ENCODE assay signal across 16 cellular contexts in genomic region chr10:16481052-16481728, GRCh38. TPM values are rescaled to one million over a fixed set of nuclear protein-coding genes. Genes with fewer than 3 reads are reported as not detected.
"Had no signal": no experiment of that assay in that cellular context is flagged by ENCODE, and none has a peak within 500 bp of the region (broad histone marks: within the 10 kb centered on the region; RNA-seq: fewer than 3 reads in every experiment).

No MANE protein-coding gene starts in this region.

- H3K4me3 ChIP-seq: coronary artery, left ventricle myocardium inferior, smooth muscle cell, tibial artery, vagina had no signal

- H3K27ac Mint-ChIP-seq: activated CD4-positive, alpha-beta T cell treated with anti-CD3 and anti-CD28 coated beads for 36 hours; activated CD8-positive, alpha-beta T cell treated with anti-CD3 and anti-CD28 coated beads for 36 hours; stimulated activated effector memory CD8-positive, alpha-beta T cell treated with anti-CD3 and anti-CD28 coated beads, Interleukin-12 subunit alpha, Interleukin-12 subunit beta, amount 100 ng/mL, for 72 hours had no signal

- H3K4me1 Mint-ChIP-seq: stimulated activated effector memory CD8-positive, alpha-beta T cell treated with anti-CD3 and anti-CD28 coated beads, Interleukin-12 subunit alpha, Interleukin-12 subunit beta, amount 100 ng/mL, for 72 hours had no signal

- DNase-seq: activated CD4-positive, alpha-beta T cell treated with anti-CD3 and anti-CD28 coated beads for 36 hours; activated CD8-positive, alpha-beta T cell treated with anti-CD3 and anti-CD28 coated beads for 36 hours; activated naive CD4-positive, alpha-beta T cell treated with Interleukin-2 at 50 U/mL for 16 hours; effector CD8-positive, alpha-beta T cell; hypothalamus; left ventricle myocardium inferior; right cardiac atrium; SW 1271; tibial artery had no signal

- H3K4me3 Mint-ChIP-seq: activated CD4-positive, alpha-beta T cell treated with anti-CD3 and anti-CD28 coated beads for 36 hours; activated CD8-positive, alpha-beta T cell treated with anti-CD3 and anti-CD28 coated beads for 36 hours; stimulated activated effector memory CD8-positive, alpha-beta T cell treated with anti-CD3 and anti-CD28 coated beads, Interleukin-12 subunit alpha, Interleukin-12 subunit beta, amount 100 ng/mL, for 72 hours had no signal

- H3K9me3 ChIP-seq: left ventricle myocardium inferior, neutrophil, tibial artery, vagina had no signal

- H3K4me1 ChIP-seq: tibial artery, vagina had no signal

- ATAC-seq: activated CD4-positive, alpha-beta T cell treated with anti-CD3 and anti-CD28 coated beads for 36 hours; activated CD8-positive, alpha-beta T cell treated with anti-CD3 and anti-CD28 coated beads for 36 hours; stimulated activated effector memory CD8-positive, alpha-beta T cell treated with anti-CD3 and anti-CD28 coated beads, Interleukin-12 subunit alpha, Interleukin-12 subunit beta, amount 100 ng/mL, for 72 hours had no signal

- H3K27ac ChIP-seq: coronary artery, left ventricle myocardium inferior, neutrophil, tibial artery, vagina had no signal

- H3K27me3 ChIP-seq: neutrophil, tibial artery, vagina had no signal

- H3K27me3 Mint-ChIP-seq: activated CD4-positive, alpha-beta T cell treated with anti-CD3 and anti-CD28 coated beads for 36 hours; activated CD8-positive, alpha-beta T cell treated with anti-CD3 and anti-CD28 coated beads for 36 hours had no signal

- H3K9me3 Mint-ChIP-seq: activated CD8-positive, alpha-beta T cell treated with anti-CD3 and anti-CD28 coated beads for 36 hours; stimulated activated effector memory CD8-positive, alpha-beta T cell treated with anti-CD3 and anti-CD28 coated beads, Interleukin-12 subunit alpha, Interleukin-12 subunit beta, amount 100 ng/mL, for 72 hours had no signal

- H3K36me3 ChIP-seq: neutrophil had no signal

RNA-seq across cellular contexts. Expression of gene C1QL3, which starts 40.5 kb away (rescaled TPM):
- total RNA-seq: activated CD4-positive, alpha-beta T cell treated with anti-CD3 and anti-CD28 coated beads for 36 hours; left ventricle myocardium inferior; mesenteric fat pad; myocyte; vagina had no signal
